ENCODE assay signal across 13 cellular contexts in genomic region chr1:225897595-225898514, GRCh38. TPM values are rescaled to one million over a fixed set of nuclear protein-coding genes. Genes with fewer than 3 reads are reported as not detected.
A peak's percentile ranks its signal among the peaks of the same experiment; 100 is the strongest.
DNase-seq lines count a peak whose midpoint lies in the region; ATAC-seq and TF ChIP-seq lines count a peak whose summit lies in the region.
"Had no signal": no experiment of that assay in that cellular context is flagged by ENCODE, and none has a peak within 500 bp of the region (broad histone marks: within the 10 kb centered on the region; RNA-seq: fewer than 3 reads in every experiment).

No MANE protein-coding gene starts in this region.

- no peak for ATAC-seq in activated CD4-positive, alpha-beta T cell treated with anti-CD3 and anti-CD28 coated beads for 36 hours
- no peak for ATAC-seq in activated naive CD8-positive, alpha-beta T cell treated with anti-CD3 and anti-CD28 coated beads, Interleukin-2, amount 50 U/mL, for 24 hours
- no peak for ATAC-seq in Right ventricle myocardium inferior

- H3K9me3 Mint-ChIP-seq in activated CD4-positive, alpha-beta T cell treated with anti-CD3 and anti-CD28 coated beads for 36 hours (ENCODE audit: low read depth) = no peaks in the 10 kb centered on the region
- no peaks in the 10 kb centered on the region for H3K9me3 Mint-ChIP-seq in activated naive CD8-positive, alpha-beta T cell treated with anti-CD3 and anti-CD28 coated beads, Interleukin-2, amount 50 U/mL, for 24 hours
- H3K9me3 Mint-ChIP-seq in progenitor cell of endocrine pancreas (ENCODE audit: low read depth) = no peaks in the 10 kb centered on the region

- H3K4me3 ChIP-seq in lower leg skin (ENCODE audit: low read depth, poor library complexity, severe bottlenecking) = no peak overlapping the region
- H3K4me3 ChIP-seq: upper lobe of right lung had no signal

- CTCF ChIA-PET in activated CD4-positive, alpha-beta T cell treated with anti-CD3 and anti-CD28 coated beads for 36 hours (lab: Charles Lee) = interaction anchor here (0.5 to 5.1 kb wide), 15 partner anchors 8 to 424 kb away, joined by 3 to 18 read pairs (median 3); partner anchors contain the start of genes EPHX1, SRP9 and TMEM63A

- H3K4me3 Mint-ChIP-seq in activated CD4-positive, alpha-beta T cell treated with anti-CD3 and anti-CD28 coated beads for 36 hours = peak overlapping the region; percentile 59
- peak overlapping the region; percentile 41 for H3K4me3 Mint-ChIP-seq in activated naive CD8-positive, alpha-beta T cell treated with anti-CD3 and anti-CD28 coated beads, Interleukin-2, amount 50 U/mL, for 24 hours
- H3K4me3 Mint-ChIP-seq in progenitor cell of endocrine pancreas (ENCODE audit: low read depth) = no peak overlapping the region

- TF ChIP-seq POLR2A in lower leg skin (IDR thresholded peaks at IDR 0.05) = no peak

- H3K27me3 Mint-ChIP-seq in activated CD4-positive, alpha-beta T cell treated with anti-CD3 and anti-CD28 coated beads for 36 hours = no peaks in the 10 kb centered on the region
- no peaks in the 10 kb centered on the region for H3K27me3 Mint-ChIP-seq in activated naive CD8-positive, alpha-beta T cell treated with anti-CD3 and anti-CD28 coated beads, Interleukin-2, amount 50 U/mL, for 24 hours
- no peaks in the 10 kb centered on the region for H3K27me3 Mint-ChIP-seq in progenitor cell of endocrine pancreas

- WGBS in lower leg skin, 2 donors = 90 to 92% methylated on average over 19 of the region's 19 CpGs

- H3K4me1 Mint-ChIP-seq in activated CD4-positive, alpha-beta T cell treated with anti-CD3 and anti-CD28 coated beads for 36 hours = peaks cover 42% of the 10 kb centered on the region
- peaks cover 33% of the 10 kb centered on the region for H3K4me1 Mint-ChIP-seq in activated naive CD8-positive, alpha-beta T cell treated with anti-CD3 and anti-CD28 coated beads, Interleukin-2, amount 50 U/mL, for 24 hours
- H3K4me1 Mint-ChIP-seq in progenitor cell of endocrine pancreas (ENCODE audit: low read depth) = peaks cover 23% of the 10 kb centered on the region

- DNase-seq in activated CD4-positive, alpha-beta T cell treated with anti-CD3 and anti-CD28 coated beads for 36 hours = peak; percentile 41
- no peak for DNase-seq in activated CD4-positive, alpha-beta T cell treated with anti-CD3 and anti-CD28 coated beads for 1 hour
- DNase-seq in NCI-H748 treated with DMSO at 0.1 percent for 48 hours (lab: John Stamatoyannopoulos, UW) (peak; percentile 33), progenitor cell of endocrine pancreas (ENCODE audit: low spot score, unreplicated experiment) (no peak), Right ventricle myocardium inferior (ENCODE audit: missing footprints) (no peak), lower leg skin (ENCODE audit: low spot score in 2 of 2) (no peak), NOMO-1 treated with DMSO at 0.1 percent for 48 hours (lab: John Stamatoyannopoulos, UW; ENCODE audit: unreplicated experiment) (no peak)
- no peak for DNase-seq in activated naive CD8-positive, alpha-beta T cell treated with anti-CD3 and anti-CD28 coated beads, Interleukin-2, amount 50 U/mL, for 24 hours
- DNase-seq: foreskin melanocyte, NCI-H524, upper lobe of right lung, WERI-Rb-1 had no signal

- POLR2A ChIA-PET in activated CD4-positive, alpha-beta T cell treated with anti-CD3 and anti-CD28 coated beads for 36 hours (lab: Charles Lee) = interaction anchor here (0.6 to 1.8 kb wide), 8 partner anchors 12 to 406 kb away, joined by 3 to 16 read pairs (median 4); partner anchors contain the start of genes PYCR2 and TMEM63A

- TF ChIP-seq CTCF in progenitor cell of endocrine pancreas (IDR thresholded peaks at IDR 0.05; ENCODE audit: unreplicated experiment) (no peak), lower leg skin (IDR thresholded peaks at IDR 0.05) (no peak)

- no peaks in the 10 kb centered on the region for H3K36me3 Mint-ChIP-seq in activated CD4-positive, alpha-beta T cell treated with anti-CD3 and anti-CD28 coated beads for 36 hours (ENCODE audit: low read depth)
- peaks cover 2% of the 10 kb centered on the region for H3K36me3 Mint-ChIP-seq in activated naive CD8-positive, alpha-beta T cell treated with anti-CD3 and anti-CD28 coated beads, Interleukin-2, amount 50 U/mL, for 24 hours (ENCODE audit: low read depth)
- no peaks in the 10 kb centered on the region for H3K36me3 Mint-ChIP-seq in progenitor cell of endocrine pancreas (ENCODE audit: insufficient read depth)

- intact Hi-C loops in activated CD4-positive, alpha-beta T cell treated with anti-CD3 and anti-CD28 coated beads for 36 hours (cut with DNase I, micrococcal nuclease) = loop anchor here (1.0 to 2.0 kb wide), 8 partner anchors 13 to 453 kb away; partner anchors contain the start of genes PYCR2 (in 2 of the 2), TMEM63A (in 2 of the 2), H3-3A (in 1 of the 2) and SRP9 (in 1 of the 2)
- intact Hi-C loops in Right ventricle myocardium inferior (cut with DNase I) (no loop called here), lower leg skin (cut with DNase I; ENCODE audit: low total_unique reads) (no loop called here)

- H3K27ac Mint-ChIP-seq in activated CD4-positive, alpha-beta T cell treated with anti-CD3 and anti-CD28 coated beads for 36 hours = peak overlapping the region; percentile 95
- H3K27ac Mint-ChIP-seq in activated naive CD8-positive, alpha-beta T cell treated with anti-CD3 and anti-CD28 coated beads, Interleukin-2, amount 50 U/mL, for 24 hours = peak overlapping the region; percentile 77
- peak overlapping the region; percentile 16 for H3K27ac Mint-ChIP-seq in progenitor cell of endocrine pancreas

RNA-seq across cellular contexts. Expression of gene LEFTY1, which starts 8.9 kb away (rescaled TPM):
- total RNA-seq in activated CD4-positive, alpha-beta T cell treated with anti-CD3 and anti-CD28 coated beads for 36 hours = not detected
- total RNA-seq in progenitor cell of endocrine pancreas = 22.9 and 26.0 TPM in 2 replicates
- not detected for total RNA-seq in Right ventricle myocardium inferior
- 1 to 10 TPM in 1 of 4 donors, under 1 TPM in 2, not detected in 1; 0.19 to 1.2 (median 0.39) TPM for total RNA-seq in lower leg skin
- total RNA-seq: cardiac septum had no signal

RNA-seq across cellular contexts. Expression of gene TMEM63A, which starts 15.7 kb away (rescaled TPM):
- total RNA-seq in activated CD4-positive, alpha-beta T cell treated with anti-CD3 and anti-CD28 coated beads for 36 hours = 10 to 100 TPM; 47.3 to 48.0 TPM
- total RNA-seq in progenitor cell of endocrine pancreas (236 and 246 TPM in 2 replicates), Right ventricle myocardium inferior (30.6 TPM), lower leg skin (10 to 100 TPM; 29.1 to 49.1 (median 42.9) TPM)

RNA-seq across cellular contexts. Expression of gene PYCR2, which starts 26.2 kb away (rescaled TPM):
- 100 to 1,000 TPM; 106 to 126 TPM for total RNA-seq in activated CD4-positive, alpha-beta T cell treated with anti-CD3 and anti-CD28 coated beads for 36 hours
- total RNA-seq in progenitor cell of endocrine pancreas (54.5 and 54.8 TPM in 2 replicates), Right ventricle myocardium inferior (58.6 TPM), lower leg skin (10 to 100 TPM; 35.4 to 43.1 (median 37.9) TPM)

RNA-seq across cellular contexts. Expression of gene LEFTY2, which starts 43.2 kb away (rescaled TPM):
- total RNA-seq in activated CD4-positive, alpha-beta T cell treated with anti-CD3 and anti-CD28 coated beads for 36 hours = not detected
- total RNA-seq in progenitor cell of endocrine pancreas (0.22 and 0.51 TPM in 2 replicates), Right ventricle myocardium inferior (0.19 TPM), lower leg skin (under 1 TPM in 2 of 4 donors, not detected in 2; 0.16 to 0.86 TPM)

Comparison
In these comparisons a context has a peak if more than half of its experiments do, and no peak if none do; other contexts are left out.
1. DNase-seq: peak in activated CD4-positive, alpha-beta T cell treated with anti-CD3 and anti-CD28 coated beads for 36 hours (single experiment) and NCI-H748 treated with DMSO at 0.1 percent for 48 hours (single experiment); none in activated CD4-positive, alpha-beta T cell treated with anti-CD3 and anti-CD28 coated beads for 1 hour (single experiment), activated naive CD8-positive, alpha-beta T cell treated with anti-CD3 and anti-CD28 coated beads, Interleukin-2, amount 50 U/mL, for 24 hours (single experiment), progenitor cell of endocrine pancreas (single experiment), Right ventricle myocardium inferior (single experiment), lower leg skin (0 of 2) and NOMO-1 treated with DMSO at 0.1 percent for 48 hours (single experiment).
2. H3K27ac Mint-ChIP-seq: peak in every context shown above with its lines; median percentile 95 in activated CD4-positive, alpha-beta T cell treated with anti-CD3 and anti-CD28 coated beads for 36 hours; 77 in activated naive CD8-positive, alpha-beta T cell treated with anti-CD3 and anti-CD28 coated beads, Interleukin-2, amount 50 U/mL, for 24 hours; 16 in progenitor cell of endocrine pancreas.
3. RNA of gene LEFTY1, which starts 8.9 kb away (total RNA-seq): 22.9 to 26.0 TPM in progenitor cell of endocrine pancreas; 0.19 to 1.2 TPM in lower leg skin, not detected in activated CD4-positive, alpha-beta T cell treated with anti-CD3 and anti-CD28 coated beads for 36 hours and not detected in Right ventricle myocardium inferior (single experiment); every median in the first group is over 10 times any median in the second.
4. intact Hi-C loops: an anchor here in activated CD4-positive, alpha-beta T cell treated with anti-CD3 and anti-CD28 coated beads for 36 hours (1.0 to 2.0 kb wide); none called in Right ventricle myocardium inferior and lower leg skin.